Comparison of ENCODE assay signal across 18 cellular contexts in the genomic region with DNA sequence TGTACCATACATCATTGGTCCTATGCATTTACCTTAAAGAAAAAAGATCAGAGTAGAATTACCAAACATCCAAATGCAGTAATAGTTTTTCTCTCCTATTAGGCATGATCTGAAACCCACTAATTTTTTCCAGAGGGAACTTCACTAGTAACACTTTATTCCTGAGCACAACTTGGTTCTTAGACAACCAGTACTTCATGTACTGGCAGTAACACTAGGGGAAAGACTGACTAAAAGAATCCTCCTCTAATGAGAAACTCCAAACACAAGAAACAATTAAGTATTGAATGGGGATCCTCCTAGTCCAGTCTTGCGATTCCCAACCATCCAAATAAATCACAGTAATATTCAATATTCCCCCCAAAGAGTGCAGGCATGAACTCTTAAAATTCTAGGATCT. TPM values are rescaled to one million over a fixed set of nuclear protein-coding genes. Genes with fewer than 3 reads are reported as not detected.
DNase-seq lines count a peak whose midpoint lies in the region; ATAC-seq and TF ChIP-seq lines count a peak whose summit lies in the region.
"Had no signal": no experiment of that assay in that cellular context is flagged by ENCODE, and none has a peak within 500 bp of the region (broad histone marks: within the 10 kb centered on the region; RNA-seq: fewer than 3 reads in every experiment).

No MANE protein-coding gene starts in this region.

- peaks cover 52% of the 10 kb centered on the region for H3K4me1 Mint-ChIP-seq in neural progenitor cell
- no peaks in the 10 kb centered on the region for H3K4me1 Mint-ChIP-seq in activated T-helper 1 cell treated with anti-CD3 and anti-CD28 coated beads, Interleukin-12 subunit alpha, Interleukin-12 subunit beta, Interleukin-2, Interleukin-4 antibody, amounts not matched to agents 30 ng/mL and 10 ng/mL and 1 ng/mL, durations not matched to agents 14 hours and 24 hours and 36 hours (ENCODE audit: low read depth)
- H3K4me1 Mint-ChIP-seq: activated naive CD4-positive, alpha-beta T cell treated with anti-CD3 and anti-CD28 coated beads, Interleukin-2, amount 50 U/mL, for 24 hours had no signal

- H3F3A ChIP-seq in neural progenitor cell (ENCODE audit: low read depth): peaks cover 30% of the 10 kb centered on the region

- no peak overlapping the region for H3K9ac ChIP-seq in neural progenitor cell

- H3K4me3 Mint-ChIP-seq in neural progenitor cell: no peak overlapping the region
- no peak overlapping the region for H3K4me3 Mint-ChIP-seq in activated T-helper 1 cell treated with anti-CD3 and anti-CD28 coated beads, Interleukin-12 subunit alpha, Interleukin-12 subunit beta, Interleukin-2, Interleukin-4 antibody, amounts not matched to agents 30 ng/mL and 10 ng/mL and 1 ng/mL, durations not matched to agents 14 hours and 24 hours and 36 hours
- H3K4me3 Mint-ChIP-seq: activated naive CD4-positive, alpha-beta T cell treated with anti-CD3 and anti-CD28 coated beads, Interleukin-2, amount 50 U/mL, for 24 hours; HFFc6; stimulated activated naive CD8-positive, alpha-beta T cell treated with anti-CD3 and anti-CD28 coated beads, Interleukin-15, Interleukin-2, amounts not matched to agents 100 ng/mL and 50 ng/mL, for 24 hours; T-helper 1 cell treated with Interleukin-12 subunit alpha and Interleukin-12 subunit beta and Interleukin-4 antibody, amounts not matched to agents 30 μg/mL and 1 μg/mL, for 36 hours had no signal

- peaks cover 100% of the 10 kb centered on the region for H3K79me2 ChIP-seq in neural progenitor cell (ENCODE audit: low read depth)

- no peak for TF ChIP-seq CTCF in heart left ventricle (IDR thresholded peaks at IDR 0.05)
- no peak for TF ChIP-seq CTCF in neural progenitor cell (IDR thresholded peaks at IDR 0.05)
- TF ChIP-seq CTCF in upper lobe of left lung (IDR thresholded peaks at IDR 0.05): no peak

- H3K4me3 ChIP-seq in heart left ventricle (no peak overlapping the region), neural progenitor cell (peak overlapping the region; percentile 1), upper lobe of left lung (no peak overlapping the region)

- H3K36me3 ChIP-seq in heart left ventricle: peaks cover 0 to 4% (median 0%) of the 10 kb centered on the region in 9 donors
- H3K36me3 ChIP-seq in neural progenitor cell: peaks cover 10% of the 10 kb centered on the region
- H3K36me3 ChIP-seq in upper lobe of left lung: no peaks in the 10 kb centered on the region
- H3K36me3 ChIP-seq: BE2C, neutrophil had no signal

- no peak for TF ChIP-seq POLR2A in heart left ventricle (IDR thresholded peaks at IDR 0.05)
- TF ChIP-seq POLR2A in upper lobe of left lung (IDR thresholded peaks at IDR 0.05): no peak

- peaks cover 0 to 41% (median 23%) of the 10 kb centered on the region in 12 donors for H3K4me1 ChIP-seq in heart left ventricle
- peaks cover 55% of the 10 kb centered on the region for H3K4me1 ChIP-seq in neural progenitor cell
- peaks cover 16 to 37% (median 27%) of the 10 kb centered on the region in 4 donors for H3K4me1 ChIP-seq in upper lobe of left lung
- H3K4me1 ChIP-seq: BE2C had no signal

- no peak overlapping the region for H2AFZ ChIP-seq in neural progenitor cell (replicated peaks)

- H3K9me3 ChIP-seq in heart left ventricle (no peaks in the 10 kb centered on the region), neural progenitor cell (ENCODE audit: low read depth) (no peaks in the 10 kb centered on the region), upper lobe of left lung (no peaks in the 10 kb centered on the region)
- H3K9me3 ChIP-seq: BE2C, neutrophil had no signal

- peaks cover 59% of the 10 kb centered on the region for H3K36me3 Mint-ChIP-seq in neural progenitor cell
- no peaks in the 10 kb centered on the region for H3K36me3 Mint-ChIP-seq in activated T-helper 1 cell treated with anti-CD3 and anti-CD28 coated beads, Interleukin-12 subunit alpha, Interleukin-12 subunit beta, Interleukin-2, Interleukin-4 antibody, amounts not matched to agents 30 ng/mL and 10 ng/mL and 1 ng/mL, durations not matched to agents 14 hours and 24 hours and 36 hours (ENCODE audit: low read depth)
- H3K36me3 Mint-ChIP-seq: activated naive CD4-positive, alpha-beta T cell treated with anti-CD3 and anti-CD28 coated beads, Interleukin-2, amount 50 U/mL, for 24 hours had no signal

- intact Hi-C loops in heart left ventricle (cut with DNase I): no loop called here
- intact Hi-C loops in activated T-helper 1 cell treated with anti-CD3 and anti-CD28 coated beads, Interleukin-12 subunit alpha, Interleukin-12 subunit beta, Interleukin-2, Interleukin-4 antibody, amounts not matched to agents 30 ng/mL and 10 ng/mL and 1 ng/mL, durations not matched to agents 14 hours and 24 hours and 36 hours (cut with micrococcal nuclease): no loop called here

- peaks cover 19% of the 10 kb centered on the region for H3K9me3 Mint-ChIP-seq in neural progenitor cell
- H3K9me3 Mint-ChIP-seq in activated T-helper 1 cell treated with anti-CD3 and anti-CD28 coated beads, Interleukin-12 subunit alpha, Interleukin-12 subunit beta, Interleukin-2, Interleukin-4 antibody, amounts not matched to agents 30 ng/mL and 10 ng/mL and 1 ng/mL, durations not matched to agents 14 hours and 24 hours and 36 hours: no peaks in the 10 kb centered on the region
- H3K9me3 Mint-ChIP-seq: HFFc6; T-helper 1 cell treated with Interleukin-12 subunit alpha and Interleukin-12 subunit beta and Interleukin-4 antibody, amounts not matched to agents 30 μg/mL and 1 μg/mL, for 36 hours had no signal

- no peak for TF ChIP-seq EP300 in upper lobe of left lung (IDR thresholded peaks at IDR 0.05)

- peak overlapping the region; percentile 25 for H3K27ac Mint-ChIP-seq in neural progenitor cell
- no peak overlapping the region for H3K27ac Mint-ChIP-seq in activated T-helper 1 cell treated with anti-CD3 and anti-CD28 coated beads, Interleukin-12 subunit alpha, Interleukin-12 subunit beta, Interleukin-2, Interleukin-4 antibody, amounts not matched to agents 30 ng/mL and 10 ng/mL and 1 ng/mL, durations not matched to agents 14 hours and 24 hours and 36 hours
- H3K27ac Mint-ChIP-seq: activated naive CD4-positive, alpha-beta T cell treated with anti-CD3 and anti-CD28 coated beads, Interleukin-2, amount 50 U/mL, for 24 hours; HFFc6; stimulated activated naive CD8-positive, alpha-beta T cell treated with anti-CD3 and anti-CD28 coated beads, Interleukin-15, Interleukin-2, amounts not matched to agents 100 ng/mL and 50 ng/mL, for 24 hours; T-helper 1 cell treated with Interleukin-12 subunit alpha and Interleukin-12 subunit beta and Interleukin-4 antibody, amounts not matched to agents 30 μg/mL and 1 μg/mL, for 36 hours had no signal

- ATAC-seq in heart left ventricle (peak; percentile 23 to 60 (median 36)), upper lobe of left lung (ENCODE audit: low FRiP score in 2 of 2) (peak in 1 of 2 donors; percentile 20), GM18858 (IDR thresholded peaks at IDR 0.05; ENCODE audit: unreplicated experiment) (no peak)

- no peaks in the 10 kb centered on the region for H3K27me3 Mint-ChIP-seq in neural progenitor cell (ENCODE audit: insufficient read depth, low read depth)
- H3K27me3 Mint-ChIP-seq in activated T-helper 1 cell treated with anti-CD3 and anti-CD28 coated beads, Interleukin-12 subunit alpha, Interleukin-12 subunit beta, Interleukin-2, Interleukin-4 antibody, amounts not matched to agents 30 ng/mL and 10 ng/mL and 1 ng/mL, durations not matched to agents 14 hours and 24 hours and 36 hours (ENCODE audit: insufficient read depth): no peaks in the 10 kb centered on the region
- H3K27me3 Mint-ChIP-seq: activated naive CD4-positive, alpha-beta T cell treated with anti-CD3 and anti-CD28 coated beads, Interleukin-2, amount 50 U/mL, for 24 hours had no signal

- no peak for DNase-seq in heart left ventricle
- no peak for DNase-seq in neural progenitor cell (ENCODE audit: low spot score)
- DNase-seq in upper lobe of left lung: no peak
- no peak for DNase-seq in hippocampal formation (lab: John Stamatoyannopoulos, UW)
- DNase-seq in medulla oblongata (ENCODE audit: extremely low spot score): no peak
- DNase-seq in activated T-helper 1 cell treated with anti-CD3 and anti-CD28 coated beads, Interleukin-12 subunit alpha, Interleukin-12 subunit beta, Interleukin-2, Interleukin-4 antibody, amounts not matched to agents 30 ng/mL and 10 ng/mL and 1 ng/mL, durations not matched to agents 14 hours and 24 hours and 36 hours (ENCODE audit: low spot score): no peak
- DNase-seq: activated CD4-positive, CD25-positive, alpha-beta regulatory T cell treated with anti-CD3 and anti-CD28 coated beads, Interleukin-2, amount 50 U/mL, for 72 hours; BE2C; DMS153; HFFc6; NCI-H1694; NCI-H510A treated with DMSO at 0.1 percent for 48 hours had no signal

- H3K27me3 ChIP-seq in heart left ventricle (no peaks in the 10 kb centered on the region), neural progenitor cell (no peaks in the 10 kb centered on the region), upper lobe of left lung (no peaks in the 10 kb centered on the region)
- H3K27me3 ChIP-seq: BE2C, neutrophil had no signal

- H3K4me2 ChIP-seq in neural progenitor cell: peak overlapping the region; percentile 60

- peaks cover 99% of the 10 kb centered on the region for H4K20me1 ChIP-seq in neural progenitor cell (ENCODE audit: low read depth)

- peak overlapping the region; percentile 29 for H3K27ac ChIP-seq in angular gyrus (ENCODE audit: low read depth, low read length)
- H3K27ac ChIP-seq in heart left ventricle: peak overlapping the region in 10 of 12 donors; percentile 40 to 85 (median 65)
- H3K27ac ChIP-seq in neural progenitor cell: peak overlapping the region; percentile 71
- peak overlapping the region in 3 of 4 donors; percentile 40 to 83 (median 68) for H3K27ac ChIP-seq in upper lobe of left lung
- H3K27ac ChIP-seq: neutrophil had no signal

- 85 to 98% (median 91%) methylated on average over 1 of the region's 1 CpG for WGBS in heart left ventricle, 4 donors
- WGBS in upper lobe of left lung, 2 donors: 81 to 84% methylated on average over 1 of the region's 1 CpG

RNA-seq across cellular contexts. Expression of gene ZNF608, which starts 49.0 kb away (rescaled TPM):
- total RNA-seq in heart left ventricle (10 to 100 TPM in 6 of 9 donors, 1 to 10 TPM in 3; 8.5 to 26.7 (median 14.2) TPM), neural progenitor cell (ENCODE audit: low replicate concordance) (168 and 213 TPM in 2 replicates), upper lobe of left lung (10 to 100 TPM; 21.8 to 54.9 (median 41.7) TPM)
- polyA plus RNA-seq in heart left ventricle: 1 to 10 TPM; 3.3 to 5.3 TPM
- total RNA-seq in activated T-helper 1 cell treated with anti-CD3 and anti-CD28 coated beads, Interleukin-12 subunit alpha, Interleukin-12 subunit beta, Interleukin-2, Interleukin-4 antibody, amounts not matched to agents 30 ng/mL and 10 ng/mL and 1 ng/mL, durations not matched to agents 14 hours and 24 hours and 36 hours: not detected in 2 replicates
